ENCODE assay signal across 8 cellular contexts in the genomic region with DNA sequence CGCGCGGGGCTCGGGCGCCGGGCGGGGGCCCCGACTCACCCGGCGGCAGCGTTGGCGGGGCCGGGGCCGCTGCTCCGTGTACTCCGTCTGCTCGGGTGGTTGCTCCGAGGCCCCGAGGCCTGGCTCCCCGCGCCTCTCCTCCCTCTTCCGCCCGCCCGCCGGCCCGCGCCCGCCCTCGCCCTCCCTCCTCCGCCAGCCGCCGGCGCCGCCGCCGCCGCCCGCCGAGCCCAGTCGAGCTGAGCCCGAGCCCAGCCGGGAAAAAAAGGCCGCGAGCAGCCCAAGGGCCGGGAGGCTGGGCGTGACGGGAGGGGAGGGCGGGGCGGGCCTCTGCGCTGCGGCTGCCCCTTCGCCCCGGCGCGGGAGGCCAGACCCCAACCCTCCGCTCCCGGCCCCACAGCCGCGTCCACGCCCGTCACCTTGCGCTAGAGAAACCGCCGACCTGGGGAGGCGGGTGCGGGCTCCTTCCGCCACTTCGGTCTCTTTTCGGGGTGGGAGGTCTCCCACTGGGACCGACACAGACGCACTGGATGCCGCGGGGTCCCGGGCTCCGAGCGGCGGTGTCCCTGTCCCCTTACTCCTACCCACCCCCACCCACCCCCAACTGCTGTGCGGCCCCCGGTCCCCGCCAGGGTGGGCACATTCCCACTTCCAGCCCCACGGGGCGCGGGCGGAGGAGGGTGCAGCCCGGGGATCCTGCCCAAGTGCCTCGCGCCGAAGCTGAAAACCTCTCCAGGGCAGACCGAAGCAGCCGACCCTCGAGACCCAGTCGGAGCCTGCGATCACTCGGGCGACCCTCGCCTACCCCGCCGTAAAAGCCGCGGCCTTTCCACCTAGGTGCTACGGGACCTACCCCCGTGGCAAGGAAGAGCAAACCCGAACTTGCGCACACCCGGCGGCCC. TPM values are rescaled to one million over a fixed set of nuclear protein-coding genes. Genes with fewer than 3 reads are reported as not detected.
DNase-seq lines count a peak whose midpoint lies in the region; ATAC-seq and TF ChIP-seq lines count a peak whose summit lies in the region.

A gene with protein sequence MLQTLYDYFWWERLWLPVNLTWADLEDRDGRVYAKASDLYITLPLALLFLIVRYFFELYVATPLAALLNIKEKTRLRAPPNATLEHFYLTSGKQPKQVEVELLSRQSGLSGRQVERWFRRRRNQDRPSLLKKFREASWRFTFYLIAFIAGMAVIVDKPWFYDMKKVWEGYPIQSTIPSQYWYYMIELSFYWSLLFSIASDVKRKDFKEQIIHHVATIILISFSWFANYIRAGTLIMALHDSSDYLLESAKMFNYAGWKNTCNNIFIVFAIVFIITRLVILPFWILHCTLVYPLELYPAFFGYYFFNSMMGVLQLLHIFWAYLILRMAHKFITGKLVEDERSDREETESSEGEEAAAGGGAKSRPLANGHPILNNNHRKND (minus strand): TSS at position 256 of the 899 bp plus-strand sequence. CDS start 5,745 bp downstream, outside the sequence.

- H3K27ac ChIP-seq in CD4-positive, alpha-beta memory T cell (ENCODE audit: low read depth, low read length), result peak within 1 kb of the TSS; percentile 84
- H3K27ac ChIP-seq in RWPE2 (ENCODE audit: poor library complexity, severe bottlenecking), result peak within 1 kb of the TSS; percentile 79
- H3K27ac ChIP-seq in neural progenitor cell, result peak within 1 kb of the TSS; percentile 80
- H3K27ac ChIP-seq in subcutaneous abdominal adipose tissue (ENCODE audit: low read depth, low read length), result peak within 1 kb of the TSS; percentile 67

- peaks cover 76% of the 10 kb centered on the region for H3K4me1 ChIP-seq in CD4-positive, alpha-beta memory T cell (ENCODE audit: insufficient read depth, low read length)
- H3K4me1 ChIP-seq in RWPE2 (ENCODE audit: insufficient read depth, poor library complexity, severe bottlenecking) (peaks cover 29% of the 10 kb centered on the region), neural progenitor cell (peaks cover 46% of the 10 kb centered on the region), subcutaneous abdominal adipose tissue (ENCODE audit: control insufficient read depth in 5 of 5, insufficient read depth in 5 of 5, low read length in 5 of 5) (peaks cover 19 to 77% (median 59%) of the 10 kb centered on the region in 5 donors)

- POLR2A ChIA-PET in CD4-positive, alpha-beta memory T cell (lab: Charles Lee; ENCODE audit: partially characterized antibody), result interaction anchor here (0.9 to 4.1 kb wide), 12 partner anchors 12 to 611 kb away, joined by 3 to 30 read pairs (median 4); a partner anchor contains a TSS

- DNase-seq in CD4-positive, alpha-beta memory T cell, result peak; percentile 73 to 84 (median 81)
- peak; percentile 79 for DNase-seq in HuH-7 (ENCODE audit: low spot score)
- DNase-seq in RWPE2 (ENCODE audit: low spot score), result peak; percentile 75
- DNase-seq in activated gamma-delta T cell treated with Interleukin-2 at 50 U/mL for 16 hours, result peak; percentile 73
- peak; percentile 83 for DNase-seq in fibroblast of villous mesenchyme (ENCODE audit: low read depth)
- DNase-seq in neural progenitor cell (ENCODE audit: low spot score), result peak; percentile 94

- H3K4me1 Mint-ChIP-seq in CD4-positive, alpha-beta memory T cell, result peaks cover 48 to 82% (median 63%) of the 10 kb centered on the region in 4 donors
- H3K4me1 Mint-ChIP-seq in neural progenitor cell, result peaks cover 47% of the 10 kb centered on the region

- H3K9ac ChIP-seq in neural progenitor cell, result peak within 1 kb of the TSS; percentile 66
- peak within 1 kb of the TSS; percentile 86 to 97 (median 89) for H3K9ac ChIP-seq in subcutaneous abdominal adipose tissue (ENCODE audit: low read length in 5 of 5)

- no peaks in the 10 kb centered on the region for H3K27me3 Mint-ChIP-seq in CD4-positive, alpha-beta memory T cell
- H3K27me3 Mint-ChIP-seq in neural progenitor cell (ENCODE audit: insufficient read depth, low read depth), result peaks cover 5% of the 10 kb centered on the region

- peak within 1 kb of the TSS; percentile 86 for H2AFZ ChIP-seq in neural progenitor cell (replicated peaks)

- ATAC-seq in GM19467 (IDR thresholded peaks at IDR 0.05; ENCODE audit: unreplicated experiment) (peak; percentile 57), RWPE2 (ENCODE audit: low read depth) (peak; percentile 63)

- H3K36me3 ChIP-seq in CD4-positive, alpha-beta memory T cell (ENCODE audit: insufficient read depth, low read length), result no peaks in the 10 kb centered on the region
- peaks cover 11% of the 10 kb centered on the region; the same call in 1 of the 2 replicates for H3K36me3 ChIP-seq in RWPE2 (ENCODE audit: low read depth)
- H3K36me3 ChIP-seq in neural progenitor cell, result no peaks in the 10 kb centered on the region
- peaks cover 0 to 3% (median 0%) of the 10 kb centered on the region in 5 donors for H3K36me3 ChIP-seq in subcutaneous abdominal adipose tissue (ENCODE audit: control insufficient read depth in 5 of 5, insufficient read depth in 5 of 5, low read length in 5 of 5)

- CTCF ChIA-PET in CD4-positive, alpha-beta memory T cell (lab: Charles Lee; ENCODE audit: partially characterized antibody), result interaction anchor here (0.7 to 15.8 kb wide), 5 partner anchors 9 to 36 kb away, joined by 3 to 255 read pairs (median 4); a partner anchor contains a TSS

- peak within 1 kb of the TSS; percentile 91 to 95 (median 92) for H3K27ac Mint-ChIP-seq in CD4-positive, alpha-beta memory T cell
- H3K27ac Mint-ChIP-seq in neural progenitor cell, result peak within 1 kb of the TSS; percentile 97

- H3K9me3 ChIP-seq in CD4-positive, alpha-beta memory T cell (ENCODE audit: control insufficient read depth in 1 of 2, low read length in 2 of 2), result no peaks in the 10 kb centered on the region
- H3K9me3 ChIP-seq in RWPE2 (ENCODE audit: severe bottlenecking) (no peaks in the 10 kb centered on the region), neural progenitor cell (ENCODE audit: low read depth) (no peaks in the 10 kb centered on the region), subcutaneous abdominal adipose tissue (ENCODE audit: control insufficient read depth in 5 of 5, low read length in 5 of 5) (no peaks in the 10 kb centered on the region)

- H3K27me3 ChIP-seq in CD4-positive, alpha-beta memory T cell (ENCODE audit: insufficient read depth, low read length), result no peaks in the 10 kb centered on the region
- no peaks in the 10 kb centered on the region for H3K27me3 ChIP-seq in RWPE2 (ENCODE audit: insufficient read depth, poor library complexity, severe bottlenecking)
- peaks cover 11% of the 10 kb centered on the region for H3K27me3 ChIP-seq in neural progenitor cell
- H3K27me3 ChIP-seq in subcutaneous abdominal adipose tissue (ENCODE audit: control insufficient read depth in 5 of 5, insufficient read depth in 4 of 5, low read length in 5 of 5), result no peaks in the 10 kb centered on the region

- H3K79me2 ChIP-seq in neural progenitor cell (ENCODE audit: low read depth), result peaks cover 58% of the 10 kb centered on the region

- peak within 1 kb of the TSS; percentile 78 to 83 for H3K4me3 ChIP-seq in CD4-positive, alpha-beta memory T cell (ENCODE audit: low read length in 2 of 2)
- H3K4me3 ChIP-seq in RWPE2 (ENCODE audit: severe bottlenecking) (peak within 1 kb of the TSS; percentile 100), fibroblast of villous mesenchyme (ENCODE audit: low read depth, low read length) (peak within 1 kb of the TSS; percentile 86), neural progenitor cell (peak within 1 kb of the TSS; percentile 95), subcutaneous abdominal adipose tissue (ENCODE audit: low read depth in 1 of 5, low read length in 5 of 5) (peak within 1 kb of the TSS; percentile 74 to 95 (median 89))

- peak within 1 kb of the TSS; percentile 86 to 95 (median 89) for H3K4me3 Mint-ChIP-seq in CD4-positive, alpha-beta memory T cell
- H3K4me3 Mint-ChIP-seq in neural progenitor cell, result peak within 1 kb of the TSS; percentile 90

- H3K9me3 Mint-ChIP-seq in CD4-positive, alpha-beta memory T cell, result no peaks in the 10 kb centered on the region
- H3K9me3 Mint-ChIP-seq in neural progenitor cell, result no peaks in the 10 kb centered on the region

- peaks cover 0 to 12% of the 10 kb centered on the region in 2 donors for H3K36me3 Mint-ChIP-seq in CD4-positive, alpha-beta memory T cell
- no peaks in the 10 kb centered on the region for H3K36me3 Mint-ChIP-seq in neural progenitor cell

- peaks cover 39% of the 10 kb centered on the region for H4K20me1 ChIP-seq in neural progenitor cell (ENCODE audit: low read depth)

- intact Hi-C loops in CD4-positive, alpha-beta memory T cell (cut with micrococcal nuclease), result loop anchor here (1.0 to 10.0 kb wide), 4 partner anchors 32 to 510 kb away; a partner anchor contains a TSS

- TF ChIP-seq CTCF in RWPE2 (IDR thresholded peaks at IDR 0.05; ENCODE audit: poor library complexity, severe bottlenecking) (no peak), fibroblast of villous mesenchyme (IDR thresholded peaks at IDR 0.05; ENCODE audit: insufficient read depth, low read depth, low read length) (no peak), neural progenitor cell (IDR thresholded peaks at IDR 0.05) (no peak)

- peaks cover 47% of the 10 kb centered on the region for H3F3A ChIP-seq in neural progenitor cell (ENCODE audit: low read depth)

- H3K4me2 ChIP-seq in neural progenitor cell, result peak within 1 kb of the TSS; percentile 97

RNA-seq across cellular contexts. Expression of the gene that starts here (rescaled TPM):
- 100 to 1,000 TPM; 145 to 149 TPM for total RNA-seq in CD4-positive, alpha-beta memory T cell
- polyA plus RNA-seq in CD4-positive, alpha-beta memory T cell, result 100 to 1,000 TPM; 184 to 206 TPM
- 89.9 and 142 TPM in 2 replicates for total RNA-seq in fibroblast of villous mesenchyme
- total RNA-seq in neural progenitor cell (ENCODE audit: low replicate concordance), result 104 and 122 TPM in 2 replicates

Comparison
In these comparisons a context has a peak if more than half of its experiments do, and no peak if none do; other contexts are left out.
1. Peak in every context shown above with its lines: DNase-seq, ATAC-seq, H3K4me3 ChIP-seq and H3K27ac ChIP-seq.